ENCODE assay signal across 18 cellular contexts in genomic region chr1:78157162-78157561, GRCh38.
DNase-seq lines count a peak whose midpoint lies in the region; ATAC-seq and TF ChIP-seq lines count a peak whose summit lies in the region.
"Had no signal": no experiment of that assay in that cellular context is flagged by ENCODE, and none has a peak within 500 bp of the region (broad histone marks: within the 10 kb centered on the region; RNA-seq: fewer than 3 reads in every experiment).

No MANE protein-coding gene starts in this region.

- H3K27ac ChIP-seq in CD8-positive, alpha-beta T cell (ENCODE audit: low read depth, low read length): no peak overlapping the region
- H3K27ac ChIP-seq in spleen: no peak overlapping the region
- H3K27ac ChIP-seq: upper lobe of left lung had no signal

- H3K9me3 Mint-ChIP-seq in mesothelial cell of epicardium (peaks cover 10% of the 10 kb centered on the region), natural killer cell (peaks cover 0 to 3% of the 10 kb centered on the region in 2 donors)
- H3K9me3 Mint-ChIP-seq in CD8-positive, alpha-beta T cell: no peaks in the 10 kb centered on the region
- H3K9me3 Mint-ChIP-seq in activated CD4-positive, alpha-beta T cell treated with anti-CD3 and anti-CD28 coated beads, Interleukin-2, amount 10 ng/mL, durations not matched to agents 24 days and 14 days: no peaks in the 10 kb centered on the region
- H3K9me3 Mint-ChIP-seq: activated B cell treated with CpG ODN at 0.5 μM for 24 hours; T-helper 2 cell treated with Interferon-gamma antibody and Interleukin-4, amounts not matched to agents 5 μg/mL and 100 μg/mL, for 36 hours had no signal

- peaks cover 21% of the 10 kb centered on the region for H3K4me1 Mint-ChIP-seq in mesothelial cell of epicardium
- no peaks in the 10 kb centered on the region for H3K4me1 Mint-ChIP-seq in CD8-positive, alpha-beta T cell (ENCODE audit: low read depth)
- H3K4me1 Mint-ChIP-seq in activated CD4-positive, alpha-beta T cell treated with anti-CD3 and anti-CD28 coated beads, Interleukin-2, amount 10 ng/mL, durations not matched to agents 24 days and 14 days: no peaks in the 10 kb centered on the region
- no peaks in the 10 kb centered on the region for H3K4me1 Mint-ChIP-seq in natural killer cell
- H3K4me1 Mint-ChIP-seq: activated B cell treated with CpG ODN at 0.5 μM for 24 hours had no signal

- no peaks in the 10 kb centered on the region for H3K9me3 ChIP-seq in CD8-positive, alpha-beta T cell (ENCODE audit: low read length)
- H3K9me3 ChIP-seq in spleen: no peaks in the 10 kb centered on the region
- H3K9me3 ChIP-seq: upper lobe of left lung had no signal

- CTCF ChIA-PET in CD8-positive, alpha-beta T cell (lab: Charles Lee): no interaction called here

- no peaks in the 10 kb centered on the region for H3K36me3 Mint-ChIP-seq in mesothelial cell of epicardium
- H3K36me3 Mint-ChIP-seq in CD8-positive, alpha-beta T cell: no peaks in the 10 kb centered on the region
- H3K36me3 Mint-ChIP-seq in activated CD4-positive, alpha-beta T cell treated with anti-CD3 and anti-CD28 coated beads, Interleukin-2, amount 10 ng/mL, durations not matched to agents 24 days and 14 days (ENCODE audit: low read depth): no peaks in the 10 kb centered on the region
- no peaks in the 10 kb centered on the region for H3K36me3 Mint-ChIP-seq in natural killer cell

- TF ChIP-seq CTCF in cardiac fibroblast (IDR thresholded peaks at IDR 0.05; ENCODE audit: low read depth, low read length) (no peak), mesothelial cell of epicardium (IDR thresholded peaks at IDR 0.05; ENCODE audit: unreplicated experiment) (no peak), spleen (IDR thresholded peaks at IDR 0.05 in 8 of 11, conservative IDR thresholded peaks at IDR 0.05 in 3 of 11) (no peak), natural killer cell (IDR thresholded peaks at IDR 0.05) (no peak)
- no peak for TF ChIP-seq CTCF in CD8-positive, alpha-beta T cell (IDR thresholded peaks at IDR 0.05)

- H3K27me3 Mint-ChIP-seq in mesothelial cell of epicardium (ENCODE audit: low read depth) (peaks cover 28% of the 10 kb centered on the region), natural killer cell (ENCODE audit: low read depth in 2 of 2) (peaks cover 4 to 9% of the 10 kb centered on the region in 2 donors)
- peaks cover 5% of the 10 kb centered on the region for H3K27me3 Mint-ChIP-seq in CD8-positive, alpha-beta T cell (ENCODE audit: low read depth)
- H3K27me3 Mint-ChIP-seq in activated CD4-positive, alpha-beta T cell treated with anti-CD3 and anti-CD28 coated beads, Interleukin-2, amount 10 ng/mL, durations not matched to agents 24 days and 14 days: peaks cover 10% of the 10 kb centered on the region

- peak; percentile 75 for DNase-seq in EH (ENCODE audit: low read depth)
- peak; percentile 30 for DNase-seq in OCI-M1 (lab: John Stamatoyannopoulos, UW)
- DNase-seq in cardiac fibroblast (ENCODE audit: low read depth in 2 of 2): peak; percentile 77 to 92
- DNase-seq in mesothelial cell of epicardium (ENCODE audit: low spot score in 2 of 2, unreplicated experiment in 2 of 2): no peak
- no peak for DNase-seq in CD8-positive, alpha-beta T cell
- no peak for DNase-seq in spleen
- DNase-seq in activated CD4-positive, alpha-beta T cell treated with anti-CD3 and anti-CD28 coated beads, Interleukin-2, amount 10 ng/mL, durations not matched to agents 24 days and 14 days: no peak
- no peak for DNase-seq in natural killer cell
- DNase-seq: activated B cell treated with CpG ODN at 0.5 μM for 24 hours; AML-193; cerebellar nuclear complex; NCI-H1105 treated with DMSO at 0.1 percent for 48 hours; NCI-H69; right cardiac atrium; stimulated activated naive CD8-positive, alpha-beta T cell treated with anti-CD3 and anti-CD28 coated beads, Interleukin-15, Interleukin-2, amounts not matched to agents 100 U/mL and 50 U/mL, for 24 hours; upper lobe of left lung had no signal

- no peaks in the 10 kb centered on the region for H3K36me3 ChIP-seq in CD8-positive, alpha-beta T cell (ENCODE audit: insufficient read depth, low read length)
- H3K36me3 ChIP-seq in spleen: peaks cover 0 to 7% (median 0%) of the 10 kb centered on the region in 6 donors
- H3K36me3 ChIP-seq: upper lobe of left lung had no signal

- H3K27me3 ChIP-seq in CD8-positive, alpha-beta T cell (ENCODE audit: insufficient read depth, low read length): no peaks in the 10 kb centered on the region
- H3K27me3 ChIP-seq in spleen (replicated peaks in 1 of 7): peaks cover 0 to 6% (median 0%) of the 10 kb centered on the region in 7 donors
- H3K27me3 ChIP-seq: upper lobe of left lung had no signal

- peak overlapping the region; percentile 7 for H3K27ac Mint-ChIP-seq in mesothelial cell of epicardium
- no peak overlapping the region for H3K27ac Mint-ChIP-seq in CD8-positive, alpha-beta T cell
- no peak overlapping the region for H3K27ac Mint-ChIP-seq in activated CD4-positive, alpha-beta T cell treated with anti-CD3 and anti-CD28 coated beads, Interleukin-2, amount 10 ng/mL, durations not matched to agents 24 days and 14 days
- H3K27ac Mint-ChIP-seq in natural killer cell: no peak overlapping the region
- H3K27ac Mint-ChIP-seq: activated B cell treated with CpG ODN at 0.5 μM for 24 hours; T-helper 2 cell treated with Interferon-gamma antibody and Interleukin-4, amounts not matched to agents 5 μg/mL and 100 μg/mL, for 36 hours had no signal

- H3K4me3 ChIP-seq in cardiac fibroblast (replicated peaks in 1 of 2; ENCODE audit: low read depth in 2 of 2, low read length in 2 of 2) (no peak overlapping the region), spleen (no peak overlapping the region)
- H3K4me3 ChIP-seq in CD8-positive, alpha-beta T cell (ENCODE audit: low read depth, low read length): no peak overlapping the region
- H3K4me3 ChIP-seq: upper lobe of left lung had no signal

- TF ChIP-seq POLR2A in spleen (IDR thresholded peaks at IDR 0.05): no peak

- H3K4me3 Mint-ChIP-seq in mesothelial cell of epicardium (no peak overlapping the region), natural killer cell (no peak overlapping the region)
- H3K4me3 Mint-ChIP-seq in CD8-positive, alpha-beta T cell: no peak overlapping the region
- H3K4me3 Mint-ChIP-seq in activated CD4-positive, alpha-beta T cell treated with anti-CD3 and anti-CD28 coated beads, Interleukin-2, amount 10 ng/mL, durations not matched to agents 24 days and 14 days: no peak overlapping the region
- H3K4me3 Mint-ChIP-seq: activated B cell treated with CpG ODN at 0.5 μM for 24 hours; T-helper 2 cell treated with Interferon-gamma antibody and Interleukin-4, amounts not matched to agents 5 μg/mL and 100 μg/mL, for 36 hours had no signal

- ATAC-seq in CD8-positive, alpha-beta T cell: no peak
- no peak for ATAC-seq in natural killer cell
- ATAC-seq: left lobe of liver; right cardiac atrium; stimulated activated naive CD8-positive, alpha-beta T cell treated with anti-CD3 and anti-CD28 coated beads, Interleukin-15, Interleukin-2, amounts not matched to agents 100 U/mL and 50 U/mL, for 24 hours had no signal

- no peaks in the 10 kb centered on the region for H3K4me1 ChIP-seq in CD8-positive, alpha-beta T cell (ENCODE audit: insufficient read depth, low read length)
- no peaks in the 10 kb centered on the region for H3K4me1 ChIP-seq in spleen
- H3K4me1 ChIP-seq: upper lobe of left lung had no signal

- intact Hi-C loops in CD8-positive, alpha-beta T cell (cut with DNase I, micrococcal nuclease): no loop called here
- intact Hi-C loops in spleen (cut with DNase I; ENCODE audit: low total_unique reads): no loop called here
- intact Hi-C loops in activated CD4-positive, alpha-beta T cell treated with anti-CD3 and anti-CD28 coated beads, Interleukin-2, amount 10 ng/mL, durations not matched to agents 24 days and 14 days (cut with micrococcal nuclease): no loop called here
- intact Hi-C loops in natural killer cell (cut with micrococcal nuclease): no loop called here

- POLR2A ChIA-PET in CD8-positive, alpha-beta T cell (lab: Charles Lee): no interaction called here

Comparison
In these comparisons a context has a peak if more than half of its experiments do, and no peak if none do; other contexts are left out.
1. DNase-seq: peak in EH (single experiment), OCI-M1 (single experiment) and cardiac fibroblast (2 of 2); none in mesothelial cell of epicardium (0 of 2), CD8-positive, alpha-beta T cell (0 of 7), spleen (single experiment), activated CD4-positive, alpha-beta T cell treated with anti-CD3 and anti-CD28 coated beads, Interleukin-2, amount 10 ng/mL, durations not matched to agents 24 days and 14 days (single experiment) and natural killer cell (single experiment).